In genomic region chr4:87025614-87026041, GRCh38 we compare ENCODE assay signal across 11 cellular contexts.
DNase-seq lines count a peak whose midpoint lies in the region; ATAC-seq, FAIRE-seq and TF ChIP-seq lines count a peak whose summit lies in the region.
"Had no signal": no experiment of that assay in that cellular context is flagged by ENCODE, and none has a peak within 500 bp of the region (broad histone marks: within the 10 kb centered on the region; RNA-seq: fewer than 3 reads in every experiment).

No MANE protein-coding gene starts in this region.

- H3K27me3 Mint-ChIP-seq in GM23338 (ENCODE audit: insufficient read depth, low read depth, poor library complexity) = peaks cover 1% of the 10 kb centered on the region
- H3K27me3 Mint-ChIP-seq: naive thymus-derived CD8-positive, alpha-beta T cell had no signal

- no peaks in the 10 kb centered on the region for H3K36me3 Mint-ChIP-seq in GM23338 (ENCODE audit: low read depth)

- peaks cover 98% of the 10 kb centered on the region for H3K79me2 ChIP-seq in GM23338 (replicated peaks; ENCODE audit: insufficient read depth)

- no peaks in the 10 kb centered on the region for H3F3A ChIP-seq in GM23338 (replicated peaks; ENCODE audit: low read depth)

- intact Hi-C loops in psoas muscle (cut with DNase I) = no loop called here

- TF ChIP-seq CTCF in GM23338 (conservative IDR thresholded peaks at IDR 0.05; ENCODE audit: low read depth in 2 of 2) (no peak), psoas muscle (IDR thresholded peaks at IDR 0.05) (no peak)

- H3K27ac ChIP-seq in GM23338 (ENCODE audit: low read depth) = no peak overlapping the region
- H3K27ac ChIP-seq in psoas muscle = peak overlapping the region; percentile 91

- H3K4me3 Mint-ChIP-seq in GM23338 = no peak overlapping the region

- H3K27me3 ChIP-seq in GM23338 (ENCODE audit: insufficient read depth) = no peaks in the 10 kb centered on the region
- H3K27me3 ChIP-seq in psoas muscle (ENCODE audit: insufficient read depth in 3 of 3, low read length in 2 of 3) = no peaks in the 10 kb centered on the region

- H3K4me3 ChIP-seq in GM23338 (no peak overlapping the region), psoas muscle (no peak overlapping the region)

- no peaks in the 10 kb centered on the region for H3K9me3 ChIP-seq in psoas muscle

- no peak for FAIRE-seq in HTR-8/SVneo (lab: Jason Lieb, UNC)
- FAIRE-seq: astrocyte had no signal

- H3K4me2 ChIP-seq in GM23338 = no peak overlapping the region

- WGBS in psoas muscle, 3 donors = 44 to 73% (median 51%) methylated on average over 6 of the region's 6 CpGs

- no peak for DNase-seq in GM23338 (ENCODE audit: low spot score)
- DNase-seq in HT-29 (ENCODE audit: low spot score) = peak; percentile 88
- no peak for DNase-seq in psoas muscle
- no peak for DNase-seq in activated naive CD4-positive, alpha-beta T cell treated with Interleukin-2 at 50 U/mL for 16 hours
- DNase-seq in HTR-8/SVneo (ENCODE audit: insufficient read length, low spot score) = no peak
- DNase-seq in stimulated activated CD4-positive, alpha-beta T cell treated with anti-CD3 and anti-CD28 coated beads, Interleukin-2, amount 100 ng/mL, for 48 hours = no peak
- no peak for DNase-seq in stimulated activated CD4-positive, alpha-beta T cell treated with anti-CD3 and anti-CD28 coated beads, Interleukin-4, amount 100 ng/mL, for 24 hours
- DNase-seq: naive thymus-derived CD8-positive, alpha-beta T cell; NCI-H345 had no signal

- peaks cover 15% of the 10 kb centered on the region; the same call in 1 of the 2 replicates for H4K20me1 ChIP-seq in GM23338 (replicated peaks; ENCODE audit: insufficient read depth)

- H3K4me1 ChIP-seq in GM23338 (ENCODE audit: insufficient read depth) (peaks cover 52% of the 10 kb centered on the region), psoas muscle (peaks cover 94% of the 10 kb centered on the region)

- H3K36me3 ChIP-seq in GM23338 (ENCODE audit: insufficient read depth) (no peaks in the 10 kb centered on the region), psoas muscle (ENCODE audit: insufficient read depth in 1 of 2, low read depth in 1 of 2) (no peaks in the 10 kb centered on the region)

- ATAC-seq in GM18517 (IDR thresholded peaks at IDR 0.05; ENCODE audit: unreplicated experiment) (peak; percentile 69), GM23338 (peak; percentile 11; the same call in 2 of the 3 replicates), psoas muscle (peak; percentile 18 to 53 (median 31))
- ATAC-seq: naive thymus-derived CD8-positive, alpha-beta T cell had no signal

- H2AFZ ChIP-seq in GM23338 = no peak overlapping the region

- H3K27ac Mint-ChIP-seq in GM23338 = peak overlapping the region; percentile 76; the same call in 1 of the 2 replicates

- H3K9me2 ChIP-seq in GM23338 (ENCODE audit: insufficient read depth) = no peaks in the 10 kb centered on the region

- H3K4me1 Mint-ChIP-seq in GM23338 = peaks cover 60% of the 10 kb centered on the region

- H3K9me3 Mint-ChIP-seq in GM23338 = no peaks in the 10 kb centered on the region
- H3K9me3 Mint-ChIP-seq: naive thymus-derived CD8-positive, alpha-beta T cell had no signal

TF ChIP-seq in GM23338, 12 proteins besides CTCF, POLR2A, EP300 and RAD21:
- no peak for TF ChIP-seq CREB1 (CRISPR knock-in tag; IDR thresholded peaks at IDR 0.05; ENCODE audit: low read depth)
- no peak for TF ChIP-seq NANOG (IDR thresholded peaks at IDR 0.05; ENCODE audit: borderline replicate concordance)
TF ChIP-seq in GM23338: peak in this region for 0.

Comparison
In these comparisons a context has a peak if more than half of its experiments do, and no peak if none do; other contexts are left out.
1. ATAC-seq: peak in every context shown above with its lines; median percentile 69 in GM18517; 31 in psoas muscle; 11 in GM23338.